ENCODE assay signal across 27 cellular contexts in genomic region chr12:11868027-11868426, GRCh38.
A peak's percentile ranks its signal among the peaks of the same experiment; 100 is the strongest.
DNase-seq lines count a peak whose midpoint lies in the region; ATAC-seq and TF ChIP-seq lines count a peak whose summit lies in the region.
"Had no signal": no experiment of that assay in that cellular context is flagged by ENCODE, and none has a peak within 500 bp of the region (broad histone marks: within the 10 kb centered on the region; RNA-seq: fewer than 3 reads in every experiment).

No MANE protein-coding gene starts in this region.

- H3K4me1 ChIP-seq in aorta (ENCODE audit: control insufficient read depth in 1 of 2, insufficient read depth in 2 of 2, low read length in 2 of 2) (peaks cover 6% of the 10 kb centered on the region in 2 donors), thyroid gland (peaks cover 12% of the 10 kb centered on the region in 2 donors)
- H3K4me1 ChIP-seq: HAP-1 had no signal

- H3K4me1 Mint-ChIP-seq in activated CD4-positive, alpha-beta T cell treated with anti-CD3 and anti-CD28 coated beads for 36 hours, result peaks cover 44% of the 10 kb centered on the region
- peaks cover 47% of the 10 kb centered on the region for H3K4me1 Mint-ChIP-seq in activated T-cell treated with anti-CD3 and anti-CD28 coated beads, Interleukin-2, amount 50 U/mL, for 72 hours (ENCODE audit: low read depth)
- peaks cover 60% of the 10 kb centered on the region for H3K4me1 Mint-ChIP-seq in activated T-helper 1 cell treated with anti-CD3 and anti-CD28 coated beads, Interleukin-12 subunit alpha, Interleukin-12 subunit beta, Interleukin-2, Interleukin-4 antibody, amounts not matched to agents 30 ng/mL and 10 ng/mL and 1 ng/mL, durations not matched to agents 14 hours and 24 hours and 36 hours (ENCODE audit: low read depth)
- H3K4me1 Mint-ChIP-seq in stimulated activated effector memory CD8-positive, alpha-beta T cell treated with anti-CD3 and anti-CD28 coated beads, Interleukin-12 subunit alpha, Interleukin-12 subunit beta, amount 100 ng/mL, for 72 hours, result peaks cover 54% of the 10 kb centered on the region

- H3K27me3 Mint-ChIP-seq in activated CD4-positive, alpha-beta T cell treated with anti-CD3 and anti-CD28 coated beads for 36 hours, result no peaks in the 10 kb centered on the region
- no peaks in the 10 kb centered on the region for H3K27me3 Mint-ChIP-seq in activated T-cell treated with anti-CD3 and anti-CD28 coated beads, Interleukin-2, amount 50 U/mL, for 72 hours (ENCODE audit: low read depth)
- H3K27me3 Mint-ChIP-seq in activated T-helper 1 cell treated with anti-CD3 and anti-CD28 coated beads, Interleukin-12 subunit alpha, Interleukin-12 subunit beta, Interleukin-2, Interleukin-4 antibody, amounts not matched to agents 30 ng/mL and 10 ng/mL and 1 ng/mL, durations not matched to agents 14 hours and 24 hours and 36 hours (ENCODE audit: insufficient read depth), result no peaks in the 10 kb centered on the region
- H3K27me3 Mint-ChIP-seq: CD8-positive, alpha-beta memory T cell had no signal

- ATAC-seq in activated CD4-positive, alpha-beta T cell treated with anti-CD3 and anti-CD28 coated beads for 36 hours, result peak; percentile 95
- peak; percentile 95 for ATAC-seq in activated T-cell treated with anti-CD3 and anti-CD28 coated beads, Interleukin-2, amount 50 U/mL, for 72 hours (replicated peaks in 1 of 2)
- peak; percentile 91 for ATAC-seq in stimulated activated effector memory CD8-positive, alpha-beta T cell treated with anti-CD3 and anti-CD28 coated beads, Interleukin-12 subunit alpha, Interleukin-12 subunit beta, amount 100 ng/mL, for 72 hours
- no peak for ATAC-seq in aorta (ENCODE audit: low FRiP score)
- ATAC-seq: K562 had no signal

- DNase-seq in activated CD4-positive, alpha-beta T cell treated with anti-CD3 and anti-CD28 coated beads for 36 hours, result peak; percentile 28
- no peak for DNase-seq in activated CD4-positive, alpha-beta T cell treated with anti-CD3 and anti-CD28 coated beads for 4 hours
- DNase-seq in activated T-cell treated with anti-CD3 and anti-CD28 coated beads, Interleukin-2, amount 50 U/mL, for 72 hours, result no peak
- DNase-seq in activated T-cell treated with anti-CD3 and anti-CD28 coated beads for 4 hours (no peak), aorta (no peak), thyroid gland (no peak)
- DNase-seq in activated T-helper 1 cell treated with anti-CD3 and anti-CD28 coated beads, Interleukin-12 subunit alpha, Interleukin-12 subunit beta, Interleukin-2, Interleukin-4 antibody, amounts not matched to agents 30 ng/mL and 10 ng/mL and 1 ng/mL, durations not matched to agents 14 hours and 24 hours and 36 hours (ENCODE audit: low spot score), result no peak
- DNase-seq in stimulated activated effector memory CD8-positive, alpha-beta T cell treated with anti-CD3 and anti-CD28 coated beads, Interleukin-12 subunit alpha, Interleukin-12 subunit beta, amount 100 ng/mL, for 72 hours (ENCODE audit: low spot score in 2 of 2), result no peak
- DNase-seq: 8988T; ACHN; BE2C; CD8-positive, alpha-beta memory T cell; DMS 273 treated with DMSO at 0.1 percent for 48 hours; DMS79; GF-D8; GOT3; HFFc6; Kasumi-1; NCI-H1092 treated with DMSO at 0.1 percent for 48 hours; NCI-H1436 treated with DMSO at 0.1 percent for 48 hours; NCI-H1930; NCI-H2107; NCI-H524; NCI-H774 had no signal

- peaks cover 3 to 9% of the 10 kb centered on the region in 2 donors for H3K36me3 ChIP-seq in aorta (ENCODE audit: control insufficient read depth in 1 of 2, insufficient read depth in 2 of 2, low read length in 1 of 2)
- H3K36me3 ChIP-seq in thyroid gland, result peaks cover 13 to 14% of the 10 kb centered on the region in 2 donors
- H3K36me3 ChIP-seq: BE2C, HAP-1 had no signal

- H3K27ac Mint-ChIP-seq in activated CD4-positive, alpha-beta T cell treated with anti-CD3 and anti-CD28 coated beads for 36 hours, result no peak overlapping the region
- peak overlapping the region; percentile 27 for H3K27ac Mint-ChIP-seq in activated T-cell treated with anti-CD3 and anti-CD28 coated beads, Interleukin-2, amount 50 U/mL, for 72 hours
- peak overlapping the region; percentile 53 for H3K27ac Mint-ChIP-seq in activated T-helper 1 cell treated with anti-CD3 and anti-CD28 coated beads, Interleukin-12 subunit alpha, Interleukin-12 subunit beta, Interleukin-2, Interleukin-4 antibody, amounts not matched to agents 30 ng/mL and 10 ng/mL and 1 ng/mL, durations not matched to agents 14 hours and 24 hours and 36 hours
- H3K27ac Mint-ChIP-seq in stimulated activated effector memory CD8-positive, alpha-beta T cell treated with anti-CD3 and anti-CD28 coated beads, Interleukin-12 subunit alpha, Interleukin-12 subunit beta, amount 100 ng/mL, for 72 hours, result no peak overlapping the region
- H3K27ac Mint-ChIP-seq: CD8-positive, alpha-beta memory T cell; HFFc6 had no signal

- no peak overlapping the region for H3K4me3 Mint-ChIP-seq in activated CD4-positive, alpha-beta T cell treated with anti-CD3 and anti-CD28 coated beads for 36 hours
- H3K4me3 Mint-ChIP-seq in activated T-cell treated with anti-CD3 and anti-CD28 coated beads, Interleukin-2, amount 50 U/mL, for 72 hours, result peak overlapping the region in 1 of 2 donors; percentile 41
- no peak overlapping the region for H3K4me3 Mint-ChIP-seq in activated T-helper 1 cell treated with anti-CD3 and anti-CD28 coated beads, Interleukin-12 subunit alpha, Interleukin-12 subunit beta, Interleukin-2, Interleukin-4 antibody, amounts not matched to agents 30 ng/mL and 10 ng/mL and 1 ng/mL, durations not matched to agents 14 hours and 24 hours and 36 hours
- H3K4me3 Mint-ChIP-seq in stimulated activated effector memory CD8-positive, alpha-beta T cell treated with anti-CD3 and anti-CD28 coated beads, Interleukin-12 subunit alpha, Interleukin-12 subunit beta, amount 100 ng/mL, for 72 hours, result no peak overlapping the region
- H3K4me3 Mint-ChIP-seq: CD14-positive monocyte; CD8-positive, alpha-beta memory T cell; HFFc6 had no signal

- CTCF ChIA-PET in activated CD4-positive, alpha-beta T cell treated with anti-CD3 and anti-CD28 coated beads for 36 hours (lab: Charles Lee), result interaction anchor here (1.2 kb wide), 1 partner anchor 286 kb away, joined by 4 read pairs; no protein-coding TSS in a partner anchor

- TF ChIP-seq POLR2A in thyroid gland (IDR thresholded peaks at IDR 0.05), result no peak

- H3K27me3 ChIP-seq in aorta (ENCODE audit: control insufficient read depth in 1 of 2, insufficient read depth in 2 of 2, low read length in 1 of 2), result no peaks in the 10 kb centered on the region
- H3K27me3 ChIP-seq in thyroid gland, result no peaks in the 10 kb centered on the region
- H3K27me3 ChIP-seq: BE2C had no signal

- WGBS in aorta, 2 donors, result 97 to 100% methylated on average over 1 of the region's 1 CpG
- 96 to 97% methylated on average over 1 of the region's 1 CpG for WGBS in thyroid gland, 2 donors

- H3K4me3 ChIP-seq in aorta (ENCODE audit: low read length in 2 of 2) (no peak overlapping the region), thyroid gland (replicated peaks in 1 of 3) (no peak overlapping the region)
- H3K4me3 ChIP-seq: HAP-1, K562 had no signal

- H3K27ac ChIP-seq in aorta (ENCODE audit: low read depth in 1 of 2, low read length in 2 of 2) (no peak overlapping the region), thyroid gland (no peak overlapping the region)

- peaks cover 20% of the 10 kb centered on the region for H3K9me3 Mint-ChIP-seq in activated CD4-positive, alpha-beta T cell treated with anti-CD3 and anti-CD28 coated beads for 36 hours (ENCODE audit: low read depth)
- peaks cover 5 to 7% of the 10 kb centered on the region in 2 donors for H3K9me3 Mint-ChIP-seq in activated T-cell treated with anti-CD3 and anti-CD28 coated beads, Interleukin-2, amount 50 U/mL, for 72 hours
- peaks cover 30% of the 10 kb centered on the region for H3K9me3 Mint-ChIP-seq in activated T-helper 1 cell treated with anti-CD3 and anti-CD28 coated beads, Interleukin-12 subunit alpha, Interleukin-12 subunit beta, Interleukin-2, Interleukin-4 antibody, amounts not matched to agents 30 ng/mL and 10 ng/mL and 1 ng/mL, durations not matched to agents 14 hours and 24 hours and 36 hours
- H3K9me3 Mint-ChIP-seq in stimulated activated effector memory CD8-positive, alpha-beta T cell treated with anti-CD3 and anti-CD28 coated beads, Interleukin-12 subunit alpha, Interleukin-12 subunit beta, amount 100 ng/mL, for 72 hours, result peaks cover 6% of the 10 kb centered on the region

- TF ChIP-seq CTCF in thyroid gland (IDR thresholded peaks at IDR 0.05), result no peak

- POLR2A ChIA-PET in activated CD4-positive, alpha-beta T cell treated with anti-CD3 and anti-CD28 coated beads for 36 hours (lab: Charles Lee), result no interaction called here

- H3K9me3 ChIP-seq in aorta (ENCODE audit: control insufficient read depth, low read length) (no peaks in the 10 kb centered on the region), thyroid gland (no peaks in the 10 kb centered on the region)
- H3K9me3 ChIP-seq: BE2C had no signal

- intact Hi-C loops in activated CD4-positive, alpha-beta T cell treated with anti-CD3 and anti-CD28 coated beads for 36 hours (cut with DNase I, micrococcal nuclease), result no loop called here
- intact Hi-C loops in activated T-helper 1 cell treated with anti-CD3 and anti-CD28 coated beads, Interleukin-12 subunit alpha, Interleukin-12 subunit beta, Interleukin-2, Interleukin-4 antibody, amounts not matched to agents 30 ng/mL and 10 ng/mL and 1 ng/mL, durations not matched to agents 14 hours and 24 hours and 36 hours (cut with micrococcal nuclease), result loop anchor here (5.0 kb wide), 1 partner anchor 36 kb away; no protein-coding TSS in a partner anchor
- intact Hi-C loops in aorta (cut with DNase I) (no loop called here), thyroid gland (cut with DNase I) (no loop called here)

- H3K36me3 Mint-ChIP-seq in activated CD4-positive, alpha-beta T cell treated with anti-CD3 and anti-CD28 coated beads for 36 hours (ENCODE audit: low read depth), result peaks cover 80% of the 10 kb centered on the region
- peaks cover 35 to 64% of the 10 kb centered on the region in 2 donors for H3K36me3 Mint-ChIP-seq in activated T-cell treated with anti-CD3 and anti-CD28 coated beads, Interleukin-2, amount 50 U/mL, for 72 hours (ENCODE audit: insufficient read depth in 2 of 2)
- H3K36me3 Mint-ChIP-seq in activated T-helper 1 cell treated with anti-CD3 and anti-CD28 coated beads, Interleukin-12 subunit alpha, Interleukin-12 subunit beta, Interleukin-2, Interleukin-4 antibody, amounts not matched to agents 30 ng/mL and 10 ng/mL and 1 ng/mL, durations not matched to agents 14 hours and 24 hours and 36 hours (ENCODE audit: low read depth), result peaks cover 79% of the 10 kb centered on the region
- peaks cover 100% of the 10 kb centered on the region for H3K36me3 Mint-ChIP-seq in stimulated activated effector memory CD8-positive, alpha-beta T cell treated with anti-CD3 and anti-CD28 coated beads, Interleukin-12 subunit alpha, Interleukin-12 subunit beta, amount 100 ng/mL, for 72 hours

Comparison
In these comparisons a context has a peak if more than half of its experiments do, and no peak if none do; other contexts are left out.
1. H3K27ac Mint-ChIP-seq: peak in activated T-cell treated with anti-CD3 and anti-CD28 coated beads, Interleukin-2, amount 50 U/mL, for 72 hours (single experiment) and activated T-helper 1 cell treated with anti-CD3 and anti-CD28 coated beads, Interleukin-12 subunit alpha, Interleukin-12 subunit beta, Interleukin-2, Interleukin-4 antibody, amounts not matched to agents 30 ng/mL and 10 ng/mL and 1 ng/mL, durations not matched to agents 14 hours and 24 hours and 36 hours (single experiment); none in activated CD4-positive, alpha-beta T cell treated with anti-CD3 and anti-CD28 coated beads for 36 hours (single experiment) and stimulated activated effector memory CD8-positive, alpha-beta T cell treated with anti-CD3 and anti-CD28 coated beads, Interleukin-12 subunit alpha, Interleukin-12 subunit beta, amount 100 ng/mL, for 72 hours (single experiment).